In genomic region chr3:52695798-52696649, GRCh38 we compare ENCODE assay signal across 1 cellular context.
A peak's percentile ranks its signal among the peaks of the same experiment; 100 is the strongest.
TF ChIP-seq lines count a peak whose summit lies in the region.

No MANE protein-coding gene starts in this region.

TF ChIP-seq in HepG2, 621 proteins besides CTCF, POLR2A, EP300 and RAD21 (continued from another document):
- TF ChIP-seq ZSCAN5A (CRISPR knock-in tag; IDR thresholded peaks at IDR 0.05; ENCODE audit: borderline replicate concordance) = no peak
- no peak for TF ChIP-seq ZNF614 (CRISPR knock-in tag; IDR thresholded peaks at IDR 0.05; ENCODE audit: borderline replicate concordance)
- TF ChIP-seq RBFOX2 (IDR thresholded peaks at IDR 0.05; ENCODE audit: low read depth, low read length) = peak; percentile 78
- no peak for TF ChIP-seq SPEN (CRISPR knock-in tag; IDR thresholded peaks at IDR 0.05; ENCODE audit: low read depth)
- no peak for TF ChIP-seq MLLT10 (CRISPR knock-in tag; IDR thresholded peaks at IDR 0.05)
- TF ChIP-seq, protein P1, sequence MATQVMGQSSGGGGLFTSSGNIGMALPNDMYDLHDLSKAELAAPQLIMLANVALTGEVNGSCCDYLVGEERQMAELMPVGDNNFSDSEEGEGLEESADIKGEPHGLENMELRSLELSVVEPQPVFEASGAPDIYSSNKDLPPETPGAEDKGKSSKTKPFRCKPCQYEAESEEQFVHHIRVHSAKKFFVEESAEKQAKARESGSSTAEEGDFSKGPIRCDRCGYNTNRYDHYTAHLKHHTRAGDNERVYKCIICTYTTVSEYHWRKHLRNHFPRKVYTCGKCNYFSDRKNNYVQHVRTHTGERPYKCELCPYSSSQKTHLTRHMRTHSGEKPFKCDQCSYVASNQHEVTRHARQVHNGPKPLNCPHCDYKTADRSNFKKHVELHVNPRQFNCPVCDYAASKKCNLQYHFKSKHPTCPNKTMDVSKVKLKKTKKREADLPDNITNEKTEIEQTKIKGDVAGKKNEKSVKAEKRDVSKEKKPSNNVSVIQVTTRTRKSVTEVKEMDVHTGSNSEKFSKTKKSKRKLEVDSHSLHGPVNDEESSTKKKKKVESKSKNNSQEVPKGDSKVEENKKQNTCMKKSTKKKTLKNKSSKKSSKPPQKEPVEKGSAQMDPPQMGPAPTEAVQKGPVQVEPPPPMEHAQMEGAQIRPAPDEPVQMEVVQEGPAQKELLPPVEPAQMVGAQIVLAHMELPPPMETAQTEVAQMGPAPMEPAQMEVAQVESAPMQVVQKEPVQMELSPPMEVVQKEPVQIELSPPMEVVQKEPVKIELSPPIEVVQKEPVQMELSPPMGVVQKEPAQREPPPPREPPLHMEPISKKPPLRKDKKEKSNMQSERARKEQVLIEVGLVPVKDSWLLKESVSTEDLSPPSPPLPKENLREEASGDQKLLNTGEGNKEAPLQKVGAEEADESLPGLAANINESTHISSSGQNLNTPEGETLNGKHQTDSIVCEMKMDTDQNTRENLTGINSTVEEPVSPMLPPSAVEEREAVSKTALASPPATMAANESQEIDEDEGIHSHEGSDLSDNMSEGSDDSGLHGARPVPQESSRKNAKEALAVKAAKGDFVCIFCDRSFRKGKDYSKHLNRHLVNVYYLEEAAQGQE (IDR thresholded peaks at IDR 0.05; ENCODE audit: borderline replicate concordance in 1 of 2, low read depth in 1 of 2, low read length in 2 of 2) = no peak
- TF ChIP-seq HNRNPK (IDR thresholded peaks at IDR 0.05; ENCODE audit: low read depth, low read length, poor library complexity, severe bottlenecking) = no peak
- TF ChIP-seq ZNF142 (CRISPR knock-in tag; IDR thresholded peaks at IDR 0.05) = no peak
